ENCODE assay signal across 2 cellular contexts in genomic region chr19:47020992-47021496, GRCh38.
TF ChIP-seq lines count a peak whose summit lies in the region.

No MANE protein-coding gene starts in this region.

TF ChIP-seq in HEK293, 187 proteins besides CTCF, POLR2A, EP300 and RAD21 (continued from another document and continues in another):
- TF ChIP-seq, protein P1, sequence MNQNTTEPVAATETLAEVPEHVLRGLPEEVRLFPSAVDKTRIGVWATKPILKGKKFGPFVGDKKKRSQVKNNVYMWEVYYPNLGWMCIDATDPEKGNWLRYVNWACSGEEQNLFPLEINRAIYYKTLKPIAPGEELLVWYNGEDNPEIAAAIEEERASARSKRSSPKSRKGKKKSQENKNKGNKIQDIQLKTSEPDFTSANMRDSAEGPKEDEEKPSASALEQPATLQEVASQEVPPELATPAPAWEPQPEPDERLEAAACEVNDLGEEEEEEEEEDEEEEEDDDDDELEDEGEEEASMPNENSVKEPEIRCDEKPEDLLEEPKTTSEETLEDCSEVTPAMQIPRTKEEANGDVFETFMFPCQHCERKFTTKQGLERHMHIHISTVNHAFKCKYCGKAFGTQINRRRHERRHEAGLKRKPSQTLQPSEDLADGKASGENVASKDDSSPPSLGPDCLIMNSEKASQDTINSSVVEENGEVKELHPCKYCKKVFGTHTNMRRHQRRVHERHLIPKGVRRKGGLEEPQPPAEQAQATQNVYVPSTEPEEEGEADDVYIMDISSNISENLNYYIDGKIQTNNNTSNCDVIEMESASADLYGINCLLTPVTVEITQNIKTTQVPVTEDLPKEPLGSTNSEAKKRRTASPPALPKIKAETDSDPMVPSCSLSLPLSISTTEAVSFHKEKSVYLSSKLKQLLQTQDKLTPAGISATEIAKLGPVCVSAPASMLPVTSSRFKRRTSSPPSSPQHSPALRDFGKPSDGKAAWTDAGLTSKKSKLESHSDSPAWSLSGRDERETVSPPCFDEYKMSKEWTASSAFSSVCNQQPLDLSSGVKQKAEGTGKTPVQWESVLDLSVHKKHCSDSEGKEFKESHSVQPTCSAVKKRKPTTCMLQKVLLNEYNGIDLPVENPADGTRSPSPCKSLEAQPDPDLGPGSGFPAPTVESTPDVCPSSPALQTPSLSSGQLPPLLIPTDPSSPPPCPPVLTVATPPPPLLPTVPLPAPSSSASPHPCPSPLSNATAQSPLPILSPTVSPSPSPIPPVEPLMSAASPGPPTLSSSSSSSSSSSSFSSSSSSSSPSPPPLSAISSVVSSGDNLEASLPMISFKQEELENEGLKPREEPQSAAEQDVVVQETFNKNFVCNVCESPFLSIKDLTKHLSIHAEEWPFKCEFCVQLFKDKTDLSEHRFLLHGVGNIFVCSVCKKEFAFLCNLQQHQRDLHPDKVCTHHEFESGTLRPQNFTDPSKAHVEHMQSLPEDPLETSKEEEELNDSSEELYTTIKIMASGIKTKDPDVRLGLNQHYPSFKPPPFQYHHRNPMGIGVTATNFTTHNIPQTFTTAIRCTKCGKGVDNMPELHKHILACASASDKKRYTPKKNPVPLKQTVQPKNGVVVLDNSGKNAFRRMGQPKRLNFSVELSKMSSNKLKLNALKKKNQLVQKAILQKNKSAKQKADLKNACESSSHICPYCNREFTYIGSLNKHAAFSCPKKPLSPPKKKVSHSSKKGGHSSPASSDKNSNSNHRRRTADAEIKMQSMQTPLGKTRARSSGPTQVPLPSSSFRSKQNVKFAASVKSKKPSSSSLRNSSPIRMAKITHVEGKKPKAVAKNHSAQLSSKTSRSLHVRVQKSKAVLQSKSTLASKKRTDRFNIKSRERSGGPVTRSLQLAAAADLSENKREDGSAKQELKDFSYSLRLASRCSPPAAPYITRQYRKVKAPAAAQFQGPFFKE (tag by site-specific recombination; IDR thresholded peaks at IDR 0.05; ENCODE audit: borderline replicate concordance), result no peak
- TF ChIP-seq GLIS1 (tag by site-specific recombination; IDR thresholded peaks at IDR 0.05) (peak; percentile 64), ZNF169 (tag by site-specific recombination; IDR thresholded peaks at IDR 0.05) (no peak), SETDB1 (IDR thresholded peaks at IDR 0.05; ENCODE audit: insufficient read length, low read length) (no peak), ZFHX2 (tag by site-specific recombination; conservative IDR thresholded peaks at IDR 0.05) (peak; percentile 41; the same call in 1 of the 2 replicates), ZBTB48 (tag by site-specific recombination; IDR thresholded peaks at IDR 0.05) (peak; percentile 79), ZNF121 (tag by site-specific recombination; IDR thresholded peaks at IDR 0.05) (no peak), ZEB2 (tag by site-specific recombination; IDR thresholded peaks at IDR 0.05) (no peak), KLF8 (tag by site-specific recombination; IDR thresholded peaks at IDR 0.05) (peak; percentile 23; the same call in 1 of the 2 replicates), ZNF830 (tag by site-specific recombination; IDR thresholded peaks at IDR 0.05; ENCODE audit: low read depth) (no peak), SP3 (tag by site-specific recombination; IDR thresholded peaks at IDR 0.05) (0 out of 2 replicates have a peak, but pooled peaks have one; percentile 23), ZNF211 (tag by site-specific recombination; IDR thresholded peaks at IDR 0.05; ENCODE audit: low read depth) (no peak), SP7 (tag by site-specific recombination; IDR thresholded peaks at IDR 0.05) (0 out of 2 replicates have a peak, but pooled peaks have one; percentile 11), ZNF23 (tag by site-specific recombination; IDR thresholded peaks at IDR 0.05; ENCODE audit: borderline replicate concordance) (no peak), REPIN1 (tag by site-specific recombination; IDR thresholded peaks at IDR 0.05; ENCODE audit: low read depth) (no peak), SP2 (tag by site-specific recombination; IDR thresholded peaks at IDR 0.05) (peak; percentile 54), ZXDB (tag by site-specific recombination; IDR thresholded peaks at IDR 0.05) (no peak), GLIS2 (tag by site-specific recombination; IDR thresholded peaks at IDR 0.05) (peak; percentile 64), ZBTB17 (tag by site-specific recombination; IDR thresholded peaks at IDR 0.05) (no peak), AEBP2 (tag by site-specific recombination; IDR thresholded peaks at IDR 0.05; ENCODE audit: borderline replicate concordance) (no peak), ZNF426 (tag by site-specific recombination; IDR thresholded peaks at IDR 0.05) (no peak), ZNF530 (tag by site-specific recombination; IDR thresholded peaks at IDR 0.05; ENCODE audit: low read depth) (no peak), ZNF184 (tag by site-specific recombination; IDR thresholded peaks at IDR 0.05) (no peak)
- TF ChIP-seq, protein P2, sequence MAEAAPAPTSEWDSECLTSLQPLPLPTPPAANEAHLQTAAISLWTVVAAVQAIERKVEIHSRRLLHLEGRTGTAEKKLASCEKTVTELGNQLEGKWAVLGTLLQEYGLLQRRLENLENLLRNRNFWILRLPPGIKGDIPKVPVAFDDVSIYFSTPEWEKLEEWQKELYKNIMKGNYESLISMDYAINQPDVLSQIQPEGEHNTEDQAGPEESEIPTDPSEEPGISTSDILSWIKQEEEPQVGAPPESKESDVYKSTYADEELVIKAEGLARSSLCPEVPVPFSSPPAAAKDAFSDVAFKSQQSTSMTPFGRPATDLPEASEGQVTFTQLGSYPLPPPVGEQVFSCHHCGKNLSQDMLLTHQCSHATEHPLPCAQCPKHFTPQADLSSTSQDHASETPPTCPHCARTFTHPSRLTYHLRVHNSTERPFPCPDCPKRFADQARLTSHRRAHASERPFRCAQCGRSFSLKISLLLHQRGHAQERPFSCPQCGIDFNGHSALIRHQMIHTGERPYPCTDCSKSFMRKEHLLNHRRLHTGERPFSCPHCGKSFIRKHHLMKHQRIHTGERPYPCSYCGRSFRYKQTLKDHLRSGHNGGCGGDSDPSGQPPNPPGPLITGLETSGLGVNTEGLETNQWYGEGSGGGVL (tag by site-specific recombination; IDR thresholded peaks at IDR 0.05), result 0 out of 2 replicates have a peak, but pooled peaks have one; percentile 9

TF ChIP-seq in HepG2, 621 proteins besides CTCF, POLR2A, EP300 and RAD21 (continued from another document):
- TF ChIP-seq, protein P3, sequence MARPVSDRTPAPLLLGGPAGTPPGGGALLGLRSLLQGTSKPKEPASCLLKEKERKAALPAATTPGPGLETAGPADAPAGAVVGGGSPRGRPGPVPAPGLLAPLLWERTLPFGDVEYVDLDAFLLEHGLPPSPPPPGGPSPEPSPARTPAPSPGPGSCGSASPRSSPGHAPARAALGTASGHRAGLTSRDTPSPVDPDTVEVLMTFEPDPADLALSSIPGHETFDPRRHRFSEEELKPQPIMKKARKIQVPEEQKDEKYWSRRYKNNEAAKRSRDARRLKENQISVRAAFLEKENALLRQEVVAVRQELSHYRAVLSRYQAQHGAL (CRISPR knock-in tag; IDR thresholded peaks at IDR 0.05; ENCODE audit: not compliant biosample characterization), result no peak
- no peak for TF ChIP-seq ZSCAN20 (CRISPR knock-in tag; IDR thresholded peaks at IDR 0.05; ENCODE audit: borderline replicate concordance)
- TF ChIP-seq ZNF335 (CRISPR knock-in tag; IDR thresholded peaks at IDR 0.05), result no peak
- TF ChIP-seq GABPA (IDR thresholded peaks at IDR 0.05; ENCODE audit: low read depth, low read length), result no peak
- no peak for TF ChIP-seq GABPA (CRISPR knock-in tag; IDR thresholded peaks at IDR 0.05; ENCODE audit: low read depth)
- TF ChIP-seq REPIN1 (CRISPR knock-in tag; IDR thresholded peaks at IDR 0.05; ENCODE audit: borderline replicate concordance, low read depth), result no peak
- TF ChIP-seq POGK (CRISPR knock-in tag; conservative IDR thresholded peaks at IDR 0.05), result no peak
- TF ChIP-seq, protein P4, sequence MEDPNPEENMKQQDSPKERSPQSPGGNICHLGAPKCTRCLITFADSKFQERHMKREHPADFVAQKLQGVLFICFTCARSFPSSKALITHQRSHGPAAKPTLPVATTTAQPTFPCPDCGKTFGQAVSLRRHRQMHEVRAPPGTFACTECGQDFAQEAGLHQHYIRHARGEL (CRISPR knock-in tag; IDR thresholded peaks at IDR 0.05), result no peak
- TF ChIP-seq ZNF761 (CRISPR knock-in tag; conservative IDR thresholded peaks at IDR 0.05), result no peak
